8 cellular contexts compared by ENCODE assay signal in genomic region chr10:73097305-73097670, GRCh38. TPM values are rescaled to one million over a fixed set of nuclear protein-coding genes. Genes with fewer than 3 reads are reported as not detected.
A peak's percentile ranks its signal among the peaks of the same experiment; 100 is the strongest.
DNase-seq lines count a peak whose midpoint lies in the region; ATAC-seq, FAIRE-seq and TF ChIP-seq lines count a peak whose summit lies in the region.

No MANE protein-coding gene starts in this region.

- TF ChIP-seq POLR2A in HepG2 (IDR thresholded peaks at IDR 0.05; ENCODE audit: insufficient read depth in 1 of 2, low read depth in 2 of 2, low read length in 2 of 2) (no peak), uterus (IDR thresholded peaks at IDR 0.05) (no peak)

- BruUV-seq in HepG2 (replicated peaks; lab: Mats Ljungman, UMichigan): TSS peak; percentile 84

- H3K9me3 ChIP-seq in HepG2 (ENCODE audit: low read length) (no peaks in the 10 kb centered on the region), uterus (no peaks in the 10 kb centered on the region)

- H3K36me3 ChIP-seq in HepG2 (replicated peaks in 1 of 2; ENCODE audit: control insufficient read depth in 1 of 2, insufficient read depth in 2 of 2, low read length in 2 of 2) (no peaks in the 10 kb centered on the region), uterus (no peaks in the 10 kb centered on the region)

- H3K27ac ChIP-seq in HepG2 (ENCODE audit: extremely low read length, insufficient read depth, low read length): peak overlapping the region; percentile 84
- H3K27ac ChIP-seq in uterus: peak overlapping the region; percentile 98 to 99

- H3K79me2 ChIP-seq in HepG2 (ENCODE audit: insufficient read depth, low read length): peaks cover 42% of the 10 kb centered on the region

- H3K36me3 Mint-ChIP-seq in stimulated activated naive CD8-positive, alpha-beta T cell treated with anti-CD3 and anti-CD28 coated beads, Interleukin-15, Interleukin-2, amounts not matched to agents 100 ng/mL and 50 ng/mL, for 24 hours (ENCODE audit: low read depth): peaks cover 16% of the 10 kb centered on the region
- peaks cover 0 to 9% of the 10 kb centered on the region in 2 donors for H3K36me3 Mint-ChIP-seq in activated naive CD4-positive, alpha-beta T cell treated with anti-CD3 and anti-CD28 coated beads, Interleukin-2, amount 50 U/mL, for 72 hours

- TF ChIP-seq CTCF in HepG2 (CRISPR knock-in tag; IDR thresholded peaks at IDR 0.05) (no peak), uterus (IDR thresholded peaks at IDR 0.05) (no peak)

- H3K9ac ChIP-seq in HepG2 (ENCODE audit: insufficient read depth, low read depth, low read length): peak overlapping the region; percentile 94

- H3K27ac Mint-ChIP-seq in stimulated activated naive CD8-positive, alpha-beta T cell treated with anti-CD3 and anti-CD28 coated beads, Interleukin-15, Interleukin-2, amounts not matched to agents 100 ng/mL and 50 ng/mL, for 24 hours: peak overlapping the region; percentile 96
- H3K27ac Mint-ChIP-seq in activated naive CD4-positive, alpha-beta T cell treated with anti-CD3 and anti-CD28 coated beads, Interleukin-2, amount 50 U/mL, for 72 hours: peak overlapping the region; percentile 96 to 99

- H3K4me2 ChIP-seq in HepG2 (ENCODE audit: low read depth, low read length): peak overlapping the region; percentile 76

- H3K4me1 ChIP-seq in HepG2 (ENCODE audit: insufficient read depth, low read length) (peaks cover 23% of the 10 kb centered on the region), uterus (no peaks in the 10 kb centered on the region)

- H2AFZ ChIP-seq in HepG2 (ENCODE audit: low read length): peak overlapping the region; percentile 30

- peak overlapping the region; percentile 96 for H3K4me3 Mint-ChIP-seq in stimulated activated naive CD8-positive, alpha-beta T cell treated with anti-CD3 and anti-CD28 coated beads, Interleukin-15, Interleukin-2, amounts not matched to agents 100 ng/mL and 50 ng/mL, for 24 hours

- CTCF ChIA-PET in HepG2 (lab: Yijun Ruan, JAX; ENCODE audit: low intra/inter-chr PET ratio, low total read pairs): interaction anchor here (2.3 kb wide), 1 partner anchor 62 kb away, joined by 15 read pairs; no protein-coding TSS in a partner anchor

- no peak for ATAC-seq in stimulated activated naive CD8-positive, alpha-beta T cell treated with anti-CD3 and anti-CD28 coated beads, Interleukin-15, Interleukin-2, amounts not matched to agents 100 U/mL and 50 U/mL, for 24 hours
- no peak for ATAC-seq in activated naive CD4-positive, alpha-beta T cell treated with anti-CD3 and anti-CD28 coated beads, Interleukin-2, amount 50 U/mL, for 72 hours
- peak; percentile 10 for ATAC-seq in HepG2

- WGBS in HepG2 (ENCODE audit: low lambda C conversion rate): 39% methylated on average over 4 of the region's 4 CpGs

- TF ChIP-seq RAD21 in HepG2 (CRISPR knock-in tag; IDR thresholded peaks at IDR 0.05): no peak

- TF ChIP-seq EP300 in HepG2 (IDR thresholded peaks at IDR 0.05; ENCODE audit: low read depth in 2 of 2, low read length in 2 of 2): no peak
- TF ChIP-seq EP300 in HepG2 (CRISPR knock-in tag; IDR thresholded peaks at IDR 0.05; ENCODE audit: borderline replicate concordance): no peak

- POLR2A ChIA-PET in HepG2 (lab: Yijun Ruan, JAX): interaction anchor here (0.6 to 6.7 kb wide), 12 partner anchors 12 to 150 kb away, joined by 3 to 72 read pairs (median 5); partner anchors contain the start of genes DNAJC9 and NUDT13

- in situ Hi-C loops in HepG2 (cut with HindIII; ENCODE audit: extremely low pct_ligation_motif_present, low pct_unique_long_range_greater_than_20kb) (no loop called here), ACHN (cut with HindIII; ENCODE audit: low pct_ligation_motif_present, low pct_unique_long_range_greater_than_20kb, low sequenced_read_pairs) (no loop called here)

- no peaks in the 10 kb centered on the region for H3K27me3 Mint-ChIP-seq in stimulated activated naive CD8-positive, alpha-beta T cell treated with anti-CD3 and anti-CD28 coated beads, Interleukin-15, Interleukin-2, amounts not matched to agents 100 ng/mL and 50 ng/mL, for 24 hours

- H4K20me1 ChIP-seq in HepG2 (ENCODE audit: insufficient read depth, low read length): peaks cover 23% of the 10 kb centered on the region

- no peaks in the 10 kb centered on the region for H3K9me3 Mint-ChIP-seq in stimulated activated naive CD8-positive, alpha-beta T cell treated with anti-CD3 and anti-CD28 coated beads, Interleukin-15, Interleukin-2, amounts not matched to agents 100 ng/mL and 50 ng/mL, for 24 hours
- H3K9me3 Mint-ChIP-seq in activated naive CD4-positive, alpha-beta T cell treated with anti-CD3 and anti-CD28 coated beads, Interleukin-2, amount 50 U/mL, for 72 hours: no peaks in the 10 kb centered on the region

- H3K4me3 ChIP-seq in HepG2 (replicated peaks in 1 of 3; ENCODE audit: insufficient read depth in 1 of 3, low read depth in 2 of 3, low read length in 3 of 3) (peak overlapping the region; percentile 97 to 100 (median 99)), uterus (peak overlapping the region; percentile 91 to 94)

- intact Hi-C loops in HepG2 (cut with micrococcal nuclease; ENCODE audit: unreplicated experiment) (loop anchor here (2.0 kb wide), 1 partner anchor 72 kb away; the partner anchor contains the start of genes ECD and FAM149B1), uterus (cut with DNase I; ENCODE audit: low total_unique reads) (no loop called here)

- peaks cover 33% of the 10 kb centered on the region for H3K4me1 Mint-ChIP-seq in stimulated activated naive CD8-positive, alpha-beta T cell treated with anti-CD3 and anti-CD28 coated beads, Interleukin-15, Interleukin-2, amounts not matched to agents 100 ng/mL and 50 ng/mL, for 24 hours (ENCODE audit: low read depth)

- no peak for FAIRE-seq in HepG2 (lab: Jason Lieb, UNC)

- no peak for DNase-seq in stimulated activated naive CD8-positive, alpha-beta T cell treated with anti-CD3 and anti-CD28 coated beads, Interleukin-15, Interleukin-2, amounts not matched to agents 100 U/mL and 50 U/mL, for 24 hours
- no peak for DNase-seq in activated naive CD4-positive, alpha-beta T cell treated with anti-CD3 and anti-CD28 coated beads, Interleukin-2, amount 50 U/mL, for 72 hours (ENCODE audit: low spot score in 2 of 2)
- DNase-seq in HepG2 (ENCODE audit: low spot score) (no peak), uterus (no peak), SHP77 treated with DMSO at 0.1 percent for 48 hours (lab: John Stamatoyannopoulos, UW) (no peak), ACHN (no peak), COLO668 (lab: John Stamatoyannopoulos, UW; ENCODE audit: unreplicated experiment) (no peak)

- H3K27me3 ChIP-seq in HepG2 (ENCODE audit: control insufficient read depth in 1 of 2, insufficient read depth in 2 of 2, low read length in 2 of 2): no peaks in the 10 kb centered on the region; a peak in 1 of 5 replicates
- H3K27me3 ChIP-seq in uterus: no peaks in the 10 kb centered on the region

RNA-seq across cellular contexts. Expression of gene P4HA1, which starts 0.6 kb away (rescaled TPM):
- total RNA-seq in activated naive CD4-positive, alpha-beta T cell treated with anti-CD3 and anti-CD28 coated beads, Interleukin-2, amount 50 U/mL, for 72 hours: 10 to 100 TPM in 1 of 2 donors, 1 to 10 TPM in 1; 9.5 to 62.2 TPM
- total RNA-seq in HepG2 (2016; rRNA removed; fragmentation: Illumina TruSeq; extraction: Trizol): 39.0 and 63.1 TPM in 2 replicates
- 11.3 TPM in 2 replicates for total RNA-seq in HepG2 (2016; cell fraction: cytosol; rRNA removed; fragmentation: Illumina TruSeq; extraction: Trizol; ENCODE audit: low read depth)
- 39.0 and 64.4 TPM in 2 replicates for total RNA-seq in HepG2 (2016; cell fraction: insoluble cytoplasmic fraction; rRNA removed; fragmentation: Illumina TruSeq; extraction: Trizol)
- total RNA-seq in HepG2 (2016; cell fraction: membrane; rRNA removed; fragmentation: Illumina TruSeq; extraction: Trizol): 21.6 and 25.4 TPM in 2 replicates
- total RNA-seq in HepG2 (2016; cell fraction: nucleus; rRNA removed; fragmentation: Illumina TruSeq; extraction: Trizol): 64.0 and 71.0 TPM in 2 replicates
- 137 and 196 TPM in 2 replicates for polyA plus RNA-seq in HepG2 (2011; rRNA removed)
- polyA plus RNA-seq in HepG2 (2011; cell fraction: cytosol; rRNA removed): 76.6 and 126 TPM in 2 replicates
- polyA plus RNA-seq in HepG2 (2011; cell fraction: nucleus; rRNA removed): 43.9 and 52.6 TPM in 2 replicates
- 219 and 241 TPM in 2 replicates for polyA plus RNA-seq in HepG2 (2012)
- 5.6 and 5.7 TPM in 2 replicates for polyA plus RNA-seq in HepG2 (2016; cell fraction: cytosol; fragmentation: Illumina TruSeq; extraction: Trizol; ENCODE audit: low read depth)
- 28.0 TPM in 2 replicates for polyA plus RNA-seq in HepG2 (2016; cell fraction: insoluble cytoplasmic fraction; fragmentation: Illumina TruSeq; extraction: Trizol; ENCODE audit: low read depth)
- 11.2 and 11.8 TPM in 2 replicates for polyA plus RNA-seq in HepG2 (2016; cell fraction: membrane; fragmentation: Illumina TruSeq; extraction: Trizol; ENCODE audit: low read depth)
- 59.1 and 61.8 TPM in 2 replicates for polyA plus RNA-seq in HepG2 (2016; cell fraction: nucleus; fragmentation: Illumina TruSeq; extraction: Trizol; ENCODE audit: insufficient read depth, low read depth)
- 7.7 and 38.5 TPM in 2 replicates for polyA minus RNA-seq in HepG2 (2011; rRNA and poly(A)+ RNA removed; ENCODE audit: low replicate concordance)
- polyA minus RNA-seq in HepG2 (2011; cell fraction: cytosol; rRNA and poly(A)+ RNA removed): 92.9 and 99.9 TPM in 2 replicates
- polyA minus RNA-seq in HepG2 (2011; cell fraction: nucleus; rRNA and poly(A)+ RNA removed): 169 and 183 TPM in 2 replicates
- total RNA-seq in uterus: 100 to 1,000 TPM in 1 of 4 donors, 10 to 100 TPM in 3; 17.7 to 154 (median 31.2) TPM

RNA-seq across cellular contexts. Expression of gene NUDT13, which starts 13.0 kb away (rescaled TPM):
- 1 to 10 TPM in 1 of 2 donors, under 1 TPM in 1; 0.18 to 1.2 TPM for total RNA-seq in activated naive CD4-positive, alpha-beta T cell treated with anti-CD3 and anti-CD28 coated beads, Interleukin-2, amount 50 U/mL, for 72 hours
- total RNA-seq in HepG2 (2016; rRNA removed; fragmentation: Illumina TruSeq; extraction: Trizol) (2.5 and 4.2 TPM in 2 replicates), uterus (1 to 10 TPM in 2 of 4 donors, under 1 TPM in 1, not detected in 1; 0.51 to 1.8 (median 1.1) TPM)
- total RNA-seq in HepG2 (2016; cell fraction: cytosol; rRNA removed; fragmentation: Illumina TruSeq; extraction: Trizol; ENCODE audit: low read depth): 0.62 and 0.71 TPM in 2 replicates
- total RNA-seq in HepG2 (2016; cell fraction: insoluble cytoplasmic fraction; rRNA removed; fragmentation: Illumina TruSeq; extraction: Trizol): 2.6 and 3.4 TPM in 2 replicates
- total RNA-seq in HepG2 (2016; cell fraction: membrane; rRNA removed; fragmentation: Illumina TruSeq; extraction: Trizol): 1.4 and 1.7 TPM in 2 replicates
- 4.1 and 5.2 TPM in 2 replicates for total RNA-seq in HepG2 (2016; cell fraction: nucleus; rRNA removed; fragmentation: Illumina TruSeq; extraction: Trizol)
- polyA plus RNA-seq in HepG2 (2011; rRNA removed): 5.0 and 6.5 TPM in 2 replicates
- 2.8 and 3.1 TPM in 2 replicates for polyA plus RNA-seq in HepG2 (2011; cell fraction: cytosol; rRNA removed)
- 8.1 and 8.8 TPM in 2 replicates for polyA plus RNA-seq in HepG2 (2011; cell fraction: nucleus; rRNA removed)
- polyA plus RNA-seq in HepG2 (2012): 3.6 and 5.2 TPM in 2 replicates
- 0.85 and 1.0 TPM in 2 replicates for polyA plus RNA-seq in HepG2 (2016; cell fraction: cytosol; fragmentation: Illumina TruSeq; extraction: Trizol; ENCODE audit: low read depth)
- polyA plus RNA-seq in HepG2 (2016; cell fraction: insoluble cytoplasmic fraction; fragmentation: Illumina TruSeq; extraction: Trizol; ENCODE audit: low read depth): 3.0 and 4.1 TPM in 2 replicates
- 1.5 and 1.7 TPM in 2 replicates for polyA plus RNA-seq in HepG2 (2016; cell fraction: membrane; fragmentation: Illumina TruSeq; extraction: Trizol; ENCODE audit: low read depth)
- polyA plus RNA-seq in HepG2 (2016; cell fraction: nucleus; fragmentation: Illumina TruSeq; extraction: Trizol; ENCODE audit: insufficient read depth, low read depth): 8.3 and 9.2 TPM in 2 replicates
- polyA minus RNA-seq in HepG2 (2011; rRNA and poly(A)+ RNA removed; ENCODE audit: low replicate concordance): 1.9 and 2.1 TPM in 2 replicates
- 1.4 and 1.5 TPM in 2 replicates for polyA minus RNA-seq in HepG2 (2011; cell fraction: cytosol; rRNA and poly(A)+ RNA removed)
- 4.6 and 4.8 TPM in 2 replicates for polyA minus RNA-seq in HepG2 (2011; cell fraction: nucleus; rRNA and poly(A)+ RNA removed)
